8 cellular contexts compared by ENCODE assay signal in the genomic region with DNA sequence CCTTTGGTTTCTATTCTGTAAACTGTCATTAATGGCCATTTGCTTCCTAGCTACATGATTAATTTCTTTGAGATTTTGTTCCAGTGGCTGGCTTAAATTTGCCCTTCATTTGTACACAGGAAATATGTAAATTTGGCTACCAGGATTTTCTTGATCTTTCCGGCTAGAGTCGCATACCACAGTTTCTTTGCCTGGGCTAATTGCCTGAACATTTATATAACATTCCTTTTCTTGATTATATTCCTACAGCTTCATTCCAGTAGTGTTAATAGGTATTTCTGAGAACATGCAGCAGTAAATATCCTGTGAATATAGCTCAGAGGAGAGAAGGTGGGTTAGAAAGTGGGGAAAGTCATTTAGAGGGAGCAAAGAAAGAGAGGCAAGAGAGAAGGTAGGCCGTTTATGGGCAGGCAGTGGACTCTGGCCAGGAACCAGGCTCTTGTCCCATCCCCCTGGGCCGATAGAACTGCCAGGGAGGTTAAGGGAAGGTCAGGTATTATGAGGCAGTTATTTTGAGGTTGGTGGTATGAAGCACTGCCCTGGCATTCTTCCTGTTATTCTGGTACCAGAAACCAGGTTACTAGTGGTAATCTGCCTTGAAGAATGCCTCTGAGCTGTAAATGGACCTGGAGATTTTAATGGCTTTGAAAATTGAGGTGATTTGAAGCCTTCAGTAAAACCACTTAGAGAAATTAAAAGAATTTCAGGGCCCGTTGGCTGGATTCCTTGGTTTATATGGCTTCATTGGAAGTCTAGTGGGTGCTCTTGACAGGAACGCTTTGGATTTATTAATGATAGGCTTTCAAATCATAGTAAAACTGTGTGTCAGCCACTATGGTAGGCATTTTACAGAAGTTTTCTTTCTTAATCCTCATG. TPM values are rescaled to one million over a fixed set of nuclear protein-coding genes. Genes with fewer than 3 reads are reported as not detected.
A peak's percentile ranks its signal among the peaks of the same experiment; 100 is the strongest.
DNase-seq lines count a peak whose midpoint lies in the region; ATAC-seq and TF ChIP-seq lines count a peak whose summit lies in the region.

No MANE protein-coding gene starts in this region.

- ATAC-seq in GM18873 (IDR thresholded peaks at IDR 0.05; ENCODE audit: low FRiP score, unreplicated experiment) = no peak

- no peaks in the 10 kb centered on the region for H3K9me3 ChIP-seq in ascending aorta
- no peaks in the 10 kb centered on the region for H3K9me3 ChIP-seq in subcutaneous abdominal adipose tissue (ENCODE audit: control insufficient read depth in 5 of 5, low read length in 5 of 5)

- intact Hi-C loops in ascending aorta (cut with DNase I) = no loop called here

- H3K27ac ChIP-seq in ascending aorta = peak overlapping the region; percentile 73 to 96
- peak overlapping the region; percentile 97 for H3K27ac ChIP-seq in subcutaneous abdominal adipose tissue (ENCODE audit: low read depth, low read length)

- H3K36me3 ChIP-seq in ascending aorta (peaks cover 0 to 3% of the 10 kb centered on the region in 2 donors), subcutaneous abdominal adipose tissue (ENCODE audit: control insufficient read depth in 5 of 5, insufficient read depth in 5 of 5, low read length in 5 of 5) (peaks cover 0 to 4% (median 0%) of the 10 kb centered on the region in 5 donors)

- H3K27me3 ChIP-seq in ascending aorta (no peaks in the 10 kb centered on the region), subcutaneous abdominal adipose tissue (ENCODE audit: control insufficient read depth in 5 of 5, insufficient read depth in 4 of 5, low read length in 5 of 5) (no peaks in the 10 kb centered on the region)

- H3K4me1 ChIP-seq in ascending aorta = peaks cover 19 to 64% of the 10 kb centered on the region in 2 donors
- H3K4me1 ChIP-seq in subcutaneous abdominal adipose tissue (ENCODE audit: control insufficient read depth in 5 of 5, insufficient read depth in 5 of 5, low read length in 5 of 5) = peaks cover 11 to 72% (median 62%) of the 10 kb centered on the region in 5 donors

- no peak for TF ChIP-seq CTCF in ascending aorta (IDR thresholded peaks at IDR 0.05)

- peak overlapping the region; percentile 42 to 96 for H3K4me3 ChIP-seq in ascending aorta
- peak overlapping the region; percentile 11 to 48 (median 20) for H3K4me3 ChIP-seq in subcutaneous abdominal adipose tissue (ENCODE audit: low read depth in 1 of 5, low read length in 5 of 5)

- peak overlapping the region; percentile 49 to 88 (median 60) for H3K9ac ChIP-seq in subcutaneous abdominal adipose tissue (ENCODE audit: low read length in 5 of 5)

- DNase-seq in AG08396 (ENCODE audit: low spot score) (peak; percentile 62), HuH-7 (ENCODE audit: low spot score) (peak; percentile 53), ascending aorta (ENCODE audit: low spot score in 2 of 2) (peak in 1 of 2 donors; percentile 75), islet precursor cell (peak; percentile 77), cerebellar cortex (ENCODE audit: low spot score) (no peak), NCI-H446 (lab: John Stamatoyannopoulos, UW) (no peak)

RNA-seq across cellular contexts. Expression of a gene that starts 4.4 kb away (rescaled TPM):
- 147 TPM for total RNA-seq in ascending aorta

RNA-seq across cellular contexts. Expression of a gene that starts 9.6 kb away (rescaled TPM):
- total RNA-seq in ascending aorta = 5.9 TPM

RNA-seq across cellular contexts. Expression of a gene that starts 42.6 kb away (rescaled TPM):
- total RNA-seq in ascending aorta = 216 TPM

RNA-seq across cellular contexts. Expression of a gene that starts 42.7 kb away (rescaled TPM):
- total RNA-seq in ascending aorta = 3.0 TPM

Comparison
In these comparisons a context has a peak if more than half of its experiments do, and no peak if none do; other contexts are left out.
1. DNase-seq: peak in AG08396 (single experiment), HuH-7 (single experiment) and islet precursor cell (single experiment); none in cerebellar cortex (single experiment) and NCI-H446 (0 of 2).